8 cellular contexts compared by ENCODE assay signal in genomic region chr16:89315791-89316581, GRCh38.
A peak's percentile ranks its signal among the peaks of the same experiment; 100 is the strongest.
DNase-seq lines count a peak whose midpoint lies in the region; ATAC-seq and TF ChIP-seq lines count a peak whose summit lies in the region.

No MANE protein-coding gene starts in this region.

- no peaks in the 10 kb centered on the region for H3K9me3 ChIP-seq in thymus (ENCODE audit: control insufficient read depth)

- no peaks in the 10 kb centered on the region for H3K27me3 Mint-ChIP-seq in WTC11 (ENCODE audit: low read depth)

- H3K4me1 Mint-ChIP-seq in WTC11, result peaks cover 62% of the 10 kb centered on the region

- DNase-seq in AG08396 (ENCODE audit: low spot score) (peak; percentile 49), HK-2 (ENCODE audit: unreplicated experiment) (peak; percentile 77), WTC11 (ENCODE audit: low spot score) (no peak), myocyte (ENCODE audit: low read depth) (peak; percentile 54), NCI-H2227 treated with DMSO at 0.1 percent for 48 hours (lab: John Stamatoyannopoulos, UW) (no peak)
- peak; percentile 87 for DNase-seq in central memory CD4-positive, alpha-beta T cell

- ATAC-seq in WTC11, result no peak
- no peak for ATAC-seq in GM19455 (IDR thresholded peaks at IDR 0.05; ENCODE audit: unreplicated experiment)

- H3K27me3 ChIP-seq in thymus (ENCODE audit: control insufficient read depth, insufficient read depth), result no peaks in the 10 kb centered on the region

- H3K4me3 Mint-ChIP-seq in WTC11, result no peak overlapping the region

- H3K4me1 ChIP-seq in thymus (ENCODE audit: control insufficient read depth, insufficient read depth, low read length), result peaks cover 54% of the 10 kb centered on the region

- H3K27ac Mint-ChIP-seq in WTC11, result peak overlapping the region; percentile 76

- POLR2A ChIA-PET in WTC11 (lab: Charles Lee), result no interaction called here

- 11% methylated on average over 20 of the region's 20 CpGs for WGBS in thymus

- H3K36me3 ChIP-seq in thymus (ENCODE audit: control insufficient read depth, insufficient read depth), result peaks cover 20% of the 10 kb centered on the region

- H3K9me3 Mint-ChIP-seq in WTC11, result no peaks in the 10 kb centered on the region

- TF ChIP-seq CTCF in WTC11 (IDR thresholded peaks at IDR 0.05), result no peak

- CTCF ChIA-PET in WTC11 (lab: Charles Lee), result interaction anchor here (1.0 to 2.2 kb wide), 4 partner anchors 7 to 59 kb away, joined by 4 to 16 read pairs (median 8); no protein-coding TSS in a partner anchor

- peaks cover 7% of the 10 kb centered on the region; the same call in 1 of the 2 replicates for H3K36me3 Mint-ChIP-seq in WTC11

- H3K27ac ChIP-seq in thymus (ENCODE audit: low read depth), result peak overlapping the region; percentile 73

- H3K4me3 ChIP-seq in thymus (ENCODE audit: low read length), result peak overlapping the region; percentile 4

TF ChIP-seq in WTC11, 78 proteins besides CTCF, POLR2A, EP300 and RAD21:
- no peak for TF ChIP-seq MXD4 (CRISPR knock-in tag; IDR thresholded peaks at IDR 0.05; ENCODE audit: borderline replicate concordance)

Comparison
In these comparisons a context has a peak if more than half of its experiments do, and no peak if none do; other contexts are left out.
1. DNase-seq: peak in AG08396 (single experiment), HK-2 (single experiment), central memory CD4-positive, alpha-beta T cell (single experiment) and myocyte (single experiment); none in WTC11 (single experiment) and NCI-H2227 treated with DMSO at 0.1 percent for 48 hours (single experiment).